In the genomic region with DNA sequence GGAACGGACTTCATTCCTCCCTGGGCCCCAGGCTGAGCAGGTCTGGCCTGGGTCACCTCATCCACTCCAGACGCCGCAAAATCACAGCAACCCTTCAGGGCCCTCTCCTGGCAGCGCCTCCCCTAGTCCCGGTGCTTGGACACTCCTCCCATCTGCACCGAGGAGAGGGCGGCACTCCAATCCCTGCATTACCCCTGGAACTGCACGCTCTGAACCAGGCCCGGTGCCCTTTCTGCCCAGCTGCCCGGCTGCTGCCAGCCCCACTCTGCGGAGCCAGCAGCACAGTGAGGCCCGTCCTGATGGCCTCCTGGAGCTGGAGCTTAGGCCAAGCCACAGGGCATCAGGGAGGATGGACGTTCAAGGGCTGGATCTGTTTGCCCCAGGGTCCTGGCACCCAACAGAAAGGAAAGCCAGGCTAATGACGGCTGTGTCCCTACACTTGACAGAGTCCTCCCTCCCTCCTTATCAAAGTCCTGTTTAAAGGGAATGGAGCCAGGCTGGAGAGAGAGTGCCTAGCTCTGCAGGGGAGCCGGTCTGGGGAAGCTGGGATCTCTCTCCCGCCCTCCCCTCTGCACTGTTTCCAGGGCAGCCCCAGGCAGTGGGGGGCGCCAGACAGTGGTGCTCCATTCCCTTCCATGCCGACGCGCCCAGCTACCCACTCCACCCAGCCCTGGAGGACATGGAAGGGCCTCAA, we compare ENCODE assay signal across 1 cellular context.
TF ChIP-seq lines count a peak whose summit lies in the region.

No MANE protein-coding gene starts in this region.

TF ChIP-seq in K562, 482 proteins besides CTCF, POLR2A, EP300 and RAD21:
- TF ChIP-seq, protein P1, sequence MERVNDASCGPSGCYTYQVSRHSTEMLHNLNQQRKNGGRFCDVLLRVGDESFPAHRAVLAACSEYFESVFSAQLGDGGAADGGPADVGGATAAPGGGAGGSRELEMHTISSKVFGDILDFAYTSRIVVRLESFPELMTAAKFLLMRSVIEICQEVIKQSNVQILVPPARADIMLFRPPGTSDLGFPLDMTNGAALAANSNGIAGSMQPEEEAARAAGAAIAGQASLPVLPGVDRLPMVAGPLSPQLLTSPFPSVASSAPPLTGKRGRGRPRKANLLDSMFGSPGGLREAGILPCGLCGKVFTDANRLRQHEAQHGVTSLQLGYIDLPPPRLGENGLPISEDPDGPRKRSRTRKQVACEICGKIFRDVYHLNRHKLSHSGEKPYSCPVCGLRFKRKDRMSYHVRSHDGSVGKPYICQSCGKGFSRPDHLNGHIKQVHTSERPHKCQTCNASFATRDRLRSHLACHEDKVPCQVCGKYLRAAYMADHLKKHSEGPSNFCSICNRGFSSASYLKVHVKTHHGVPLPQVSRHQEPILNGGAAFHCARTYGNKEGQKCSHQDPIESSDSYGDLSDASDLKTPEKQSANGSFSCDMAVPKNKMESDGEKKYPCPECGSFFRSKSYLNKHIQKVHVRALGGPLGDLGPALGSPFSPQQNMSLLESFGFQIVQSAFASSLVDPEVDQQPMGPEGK (CRISPR knock-in tag; IDR thresholded peaks at IDR 0.05; ENCODE audit: borderline replicate concordance): no peak
- TF ChIP-seq, protein P2, sequence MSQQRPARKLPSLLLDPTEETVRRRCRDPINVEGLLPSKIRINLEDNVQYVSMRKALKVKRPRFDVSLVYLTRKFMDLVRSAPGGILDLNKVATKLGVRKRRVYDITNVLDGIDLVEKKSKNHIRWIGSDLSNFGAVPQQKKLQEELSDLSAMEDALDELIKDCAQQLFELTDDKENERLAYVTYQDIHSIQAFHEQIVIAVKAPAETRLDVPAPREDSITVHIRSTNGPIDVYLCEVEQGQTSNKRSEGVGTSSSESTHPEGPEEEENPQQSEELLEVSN (IDR thresholded peaks at IDR 0.05; ENCODE audit: borderline replicate concordance in 1 of 2, extremely low read depth in 1 of 2, insufficient read depth in 1 of 2, insufficient read length in 1 of 2, low read depth in 1 of 2, low read length in 1 of 2, poor library complexity in 1 of 2, severe bottlenecking in 1 of 2): no peak
- TF ChIP-seq, protein P3, sequence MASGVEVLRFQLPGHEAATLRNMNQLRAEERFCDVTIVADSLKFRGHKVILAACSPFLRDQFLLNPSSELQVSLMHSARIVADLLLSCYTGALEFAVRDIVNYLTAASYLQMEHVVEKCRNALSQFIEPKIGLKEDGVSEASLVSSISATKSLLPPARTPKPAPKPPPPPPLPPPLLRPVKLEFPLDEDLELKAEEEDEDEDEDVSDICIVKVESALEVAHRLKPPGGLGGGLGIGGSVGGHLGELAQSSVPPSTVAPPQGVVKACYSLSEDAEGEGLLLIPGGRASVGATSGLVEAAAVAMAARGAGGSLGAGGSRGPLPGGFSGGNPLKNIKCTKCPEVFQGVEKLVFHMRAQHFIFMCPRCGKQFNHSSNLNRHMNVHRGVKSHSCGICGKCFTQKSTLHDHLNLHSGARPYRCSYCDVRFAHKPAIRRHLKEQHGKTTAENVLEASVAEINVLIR (CRISPR knock-in tag; IDR thresholded peaks at IDR 0.05): no peak
- TF ChIP-seq, protein P4, sequence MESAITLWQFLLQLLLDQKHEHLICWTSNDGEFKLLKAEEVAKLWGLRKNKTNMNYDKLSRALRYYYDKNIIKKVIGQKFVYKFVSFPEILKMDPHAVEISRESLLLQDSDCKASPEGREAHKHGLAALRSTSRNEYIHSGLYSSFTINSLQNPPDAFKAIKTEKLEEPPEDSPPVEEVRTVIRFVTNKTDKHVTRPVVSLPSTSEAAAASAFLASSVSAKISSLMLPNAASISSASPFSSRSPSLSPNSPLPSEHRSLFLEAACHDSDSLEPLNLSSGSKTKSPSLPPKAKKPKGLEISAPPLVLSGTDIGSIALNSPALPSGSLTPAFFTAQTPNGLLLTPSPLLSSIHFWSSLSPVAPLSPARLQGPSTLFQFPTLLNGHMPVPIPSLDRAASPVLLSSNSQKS (CRISPR knock-in tag; IDR thresholded peaks at IDR 0.05): no peak
- no peak for TF ChIP-seq GTF2B (IDR thresholded peaks at IDR 0.05; ENCODE audit: extremely low read depth, insufficient read length)
- TF ChIP-seq CGGBP1 (CRISPR knock-in tag; IDR thresholded peaks at IDR 0.05): no peak
- no peak for TF ChIP-seq CC2D1A (IDR thresholded peaks at IDR 0.05)
